ENCODE assay signal across 37 cellular contexts in genomic region chr1:47302472-47302871, GRCh38.
"Had no signal": no experiment of that assay in that cellular context is flagged by ENCODE, and none has a peak within 500 bp of the region (broad histone marks: within the 10 kb centered on the region; RNA-seq: fewer than 3 reads in every experiment).

No MANE protein-coding gene starts in this region.

- H3K27ac Mint-ChIP-seq: activated naive CD4-positive, alpha-beta T cell treated with anti-CD3 and anti-CD28 coated beads for 36 hours; activated naive CD4-positive, alpha-beta T cell treated with anti-CD3 and anti-CD28 coated beads, Interleukin-2, amount 10 ng/mL, durations not matched to agents 7 days and 5 days; activated naive CD4-positive, alpha-beta T cell treated with anti-CD3 and anti-CD28 coated beads, Interleukin-2, amount 50 U/mL, for 24 hours; activated naive CD4-positive, alpha-beta T cell treated with anti-CD3 and anti-CD28 coated beads, Interleukin-2, amount 50 U/mL, for 72 hours; activated naive CD8-positive, alpha-beta T cell; activated naive CD8-positive, alpha-beta T cell treated with anti-CD3 and anti-CD28 coated beads for 36 hours; activated naive CD8-positive, alpha-beta T cell treated with anti-CD3 and anti-CD28 coated beads, Interleukin-2, amount 10 ng/mL, durations not matched to agents 7 days and 5 days; activated naive CD8-positive, alpha-beta T cell treated with anti-CD3 and anti-CD28 coated beads, Interleukin-2, amount 50 U/mL, for 24 hours; activated T-cell treated with anti-CD3 and anti-CD28 coated beads, Interleukin-2, amount 50 U/mL, for 24 hours; activated T-cell treated with anti-CD3 and anti-CD28 coated beads, Interleukin-2, amount 50 U/mL, for 72 hours; activated T-helper 1 cell treated with anti-CD3 and anti-CD28 coated beads, Interleukin-12 subunit alpha, Interleukin-12 subunit beta, Interleukin-2, Interleukin-4 antibody, amounts not matched to agents 30 ng/mL and 10 ng/mL and 1 ng/mL, durations not matched to agents 14 hours and 24 hours and 36 hours; activated T-helper 17 cell treated with anti-CD3 and anti-CD28 coated beads, Interleukin-2, amount 50 U/mL, for 72 hours; activated T-helper 2 cell treated with anti-CD3 and anti-CD28 coated beads, Interferon-gamma antibody, Interleukin-2, Interleukin-4, amounts not matched to agents 10 μg/mL and 5 μg/mL and 100 μg/mL, durations not matched to agents 14 hours and 24 hours and 36 hours; brain had no signal

- H3K27ac ChIP-seq: adrenal gland, ascending aorta, body of pancreas, brain microvascular endothelial cell, breast epithelium, cardiac muscle cell had no signal

- H3K27me3 ChIP-seq: adrenal gland, ascending aorta, body of pancreas, brain microvascular endothelial cell, breast epithelium, cardiac muscle cell had no signal

- H3K4me3 Mint-ChIP-seq: activated naive CD4-positive, alpha-beta T cell treated with anti-CD3 and anti-CD28 coated beads for 36 hours; activated naive CD4-positive, alpha-beta T cell treated with anti-CD3 and anti-CD28 coated beads, Interleukin-2, amount 10 ng/mL, durations not matched to agents 7 days and 5 days; activated naive CD4-positive, alpha-beta T cell treated with anti-CD3 and anti-CD28 coated beads, Interleukin-2, amount 50 U/mL, for 24 hours; activated naive CD8-positive, alpha-beta T cell; activated naive CD8-positive, alpha-beta T cell treated with anti-CD3 and anti-CD28 coated beads for 36 hours; activated naive CD8-positive, alpha-beta T cell treated with anti-CD3 and anti-CD28 coated beads, Interleukin-2, amount 10 ng/mL, durations not matched to agents 7 days and 5 days; activated naive CD8-positive, alpha-beta T cell treated with anti-CD3 and anti-CD28 coated beads, Interleukin-2, amount 50 U/mL, for 24 hours; activated T-cell treated with anti-CD3 and anti-CD28 coated beads, Interleukin-2, amount 50 U/mL, for 24 hours; activated T-cell treated with anti-CD3 and anti-CD28 coated beads, Interleukin-2, amount 50 U/mL, for 4 hours; activated T-cell treated with anti-CD3 and anti-CD28 coated beads, Interleukin-2, amount 50 U/mL, for 72 hours; activated T-helper 1 cell treated with anti-CD3 and anti-CD28 coated beads, Interleukin-12 subunit alpha, Interleukin-12 subunit beta, Interleukin-2, Interleukin-4 antibody, amounts not matched to agents 30 ng/mL and 10 ng/mL and 1 ng/mL, durations not matched to agents 14 hours and 24 hours and 36 hours; activated T-helper 17 cell treated with anti-CD3 and anti-CD28 coated beads, Interleukin-2, amount 50 U/mL, for 72 hours; brain; central memory CD8-positive, alpha-beta T cell had no signal

- H3K4me1 ChIP-seq: adrenal gland, body of pancreas, breast epithelium had no signal

- H3K9me3 Mint-ChIP-seq: activated naive CD4-positive, alpha-beta T cell treated with anti-CD3 and anti-CD28 coated beads for 36 hours; activated naive CD4-positive, alpha-beta T cell treated with anti-CD3 and anti-CD28 coated beads, Interleukin-2, amount 10 ng/mL, durations not matched to agents 7 days and 5 days; activated naive CD4-positive, alpha-beta T cell treated with anti-CD3 and anti-CD28 coated beads, Interleukin-2, amount 50 U/mL, for 24 hours; activated naive CD4-positive, alpha-beta T cell treated with anti-CD3 and anti-CD28 coated beads, Interleukin-2, amount 50 U/mL, for 72 hours; activated naive CD8-positive, alpha-beta T cell treated with anti-CD3 and anti-CD28 coated beads for 36 hours; activated naive CD8-positive, alpha-beta T cell treated with anti-CD3 and anti-CD28 coated beads, Interleukin-2, amount 10 ng/mL, durations not matched to agents 7 days and 5 days; activated naive CD8-positive, alpha-beta T cell treated with anti-CD3 and anti-CD28 coated beads, Interleukin-2, amount 50 U/mL, for 24 hours; activated T-cell treated with anti-CD3 and anti-CD28 coated beads, Interleukin-2, amount 50 U/mL, for 24 hours; activated T-cell treated with anti-CD3 and anti-CD28 coated beads, Interleukin-2, amount 50 U/mL, for 4 hours; activated T-cell treated with anti-CD3 and anti-CD28 coated beads, Interleukin-2, amount 50 U/mL, for 72 hours; activated T-helper 1 cell treated with anti-CD3 and anti-CD28 coated beads, Interleukin-12 subunit alpha, Interleukin-12 subunit beta, Interleukin-2, Interleukin-4 antibody, amounts not matched to agents 30 ng/mL and 10 ng/mL and 1 ng/mL, durations not matched to agents 14 hours and 24 hours and 36 hours; activated T-helper 17 cell treated with anti-CD3 and anti-CD28 coated beads, Interleukin-2, amount 50 U/mL, for 72 hours; activated T-helper 2 cell treated with anti-CD3 and anti-CD28 coated beads, Interferon-gamma antibody, Interleukin-2, Interleukin-4, amounts not matched to agents 10 μg/mL and 5 μg/mL and 100 μg/mL, durations not matched to agents 14 hours and 24 hours and 36 hours; brain; central memory CD8-positive, alpha-beta T cell had no signal

- H3K9me3 ChIP-seq: adrenal gland, ascending aorta, body of pancreas, breast epithelium had no signal

- H3K27me3 Mint-ChIP-seq: activated naive CD4-positive, alpha-beta T cell treated with anti-CD3 and anti-CD28 coated beads, Interleukin-2, amount 10 ng/mL, durations not matched to agents 7 days and 5 days; activated naive CD4-positive, alpha-beta T cell treated with anti-CD3 and anti-CD28 coated beads, Interleukin-2, amount 50 U/mL, for 24 hours; activated naive CD8-positive, alpha-beta T cell; activated naive CD8-positive, alpha-beta T cell treated with anti-CD3 and anti-CD28 coated beads for 36 hours; activated naive CD8-positive, alpha-beta T cell treated with anti-CD3 and anti-CD28 coated beads, Interleukin-2, amount 10 ng/mL, durations not matched to agents 7 days and 5 days; activated naive CD8-positive, alpha-beta T cell treated with anti-CD3 and anti-CD28 coated beads, Interleukin-2, amount 50 U/mL, for 24 hours; activated T-cell treated with anti-CD3 and anti-CD28 coated beads, Interleukin-2, amount 50 U/mL, for 24 hours; activated T-helper 17 cell treated with anti-CD3 and anti-CD28 coated beads, Interleukin-2, amount 50 U/mL, for 72 hours; central memory CD8-positive, alpha-beta T cell had no signal

- ATAC-seq: activated naive CD4-positive, alpha-beta T cell treated with anti-CD3 and anti-CD28 coated beads, Interleukin-2, amount 50 U/mL, for 72 hours; activated naive CD8-positive, alpha-beta T cell treated with anti-CD3 and anti-CD28 coated beads, Interleukin-2, amount 50 U/mL, for 24 hours; activated T-cell treated with anti-CD3 and anti-CD28 coated beads, Interleukin-2, amount 50 U/mL, for 4 hours; activated T-cell treated with anti-CD3 and anti-CD28 coated beads, Interleukin-2, amount 50 U/mL, for 72 hours; activated T-helper 17 cell treated with anti-CD3 and anti-CD28 coated beads, Interleukin-2, amount 50 U/mL, for 72 hours; body of pancreas had no signal

- DNase-seq: activated effector memory CD4-positive, alpha-beta T cell treated with anti-CD3 and anti-CD28 coated beads, Interleukin-2, amount 50 U/mL, for 16 hours; activated effector memory CD4-positive, alpha-beta T cell treated with Interleukin-2 at 50 U/mL for 16 hours; activated gamma-delta T cell; activated gamma-delta T cell treated with Interleukin-2 at 50 U/mL for 16 hours; activated naive CD4-positive, alpha-beta T cell; activated naive CD4-positive, alpha-beta T cell treated with anti-CD3 and anti-CD28 coated beads for 36 hours; activated naive CD4-positive, alpha-beta T cell treated with anti-CD3 and anti-CD28 coated beads, Interleukin-2, amount 10 ng/mL, durations not matched to agents 7 days and 5 days; activated naive CD4-positive, alpha-beta T cell treated with anti-CD3 and anti-CD28 coated beads, Interleukin-2, amount 50 U/mL, for 16 hours; activated naive CD4-positive, alpha-beta T cell treated with Interleukin-2 at 50 U/mL for 16 hours; activated naive CD8-positive, alpha-beta T cell treated with anti-CD3 and anti-CD28 coated beads for 36 hours; activated naive CD8-positive, alpha-beta T cell treated with anti-CD3 and anti-CD28 coated beads, Interleukin-2, amount 10 ng/mL, durations not matched to agents 7 days and 5 days; activated naive CD8-positive, alpha-beta T cell treated with anti-CD3 and anti-CD28 coated beads, Interleukin-2, amount 50 U/mL, for 24 hours; activated T-cell treated with anti-CD3 and anti-CD28 coated beads, Interleukin-2, amount 50 U/mL, for 24 hours; activated T-cell treated with anti-CD3 and anti-CD28 coated beads, Interleukin-2, amount 50 U/mL, for 4 hours; activated T-cell treated with anti-CD3 and anti-CD28 coated beads, Interleukin-2, amount 50 U/mL, for 48 hours; activated T-cell treated with anti-CD3 and anti-CD28 coated beads, Interleukin-2, amount 50 U/mL, for 72 hours; adrenal gland; amniotic stem cell; amygdala; anterior cingulate cortex; aorta; body of pancreas; brain microvascular endothelial cell; caudate nucleus; central memory CD4-positive, alpha-beta T cell; cerebellar nuclear complex had no signal

- H3K36me3 ChIP-seq: adrenal gland, ascending aorta, breast epithelium had no signal

- H3K4me1 Mint-ChIP-seq: activated naive CD4-positive, alpha-beta T cell treated with anti-CD3 and anti-CD28 coated beads, Interleukin-2, amount 50 U/mL, for 24 hours; activated naive CD8-positive, alpha-beta T cell treated with anti-CD3 and anti-CD28 coated beads, Interleukin-2, amount 50 U/mL, for 24 hours; activated T-helper 17 cell treated with anti-CD3 and anti-CD28 coated beads, Interleukin-2, amount 50 U/mL, for 72 hours; brain; central memory CD8-positive, alpha-beta T cell had no signal

- H3K4me3 ChIP-seq: adrenal gland, ascending aorta, body of pancreas, breast epithelium, cardiac muscle cell had no signal
